ENCODE assay signal across 1 cellular context in genomic region chr6:159761873-159762680, GRCh38.
TF ChIP-seq lines count a peak whose summit lies in the region.

TSS of gene ACAT2 (plus strand) at chr6:159762045. CDS start at chr6:159762088, 43 bp downstream.

TF ChIP-seq in HepG2, 621 proteins besides CTCF, POLR2A, EP300 and RAD21 (continued from another document and continues in another):
- TF ChIP-seq ZMYM3 (CRISPR knock-in tag; IDR thresholded peaks at IDR 0.05) (peak; percentile 8; the same call in 1 of the 2 replicates), HIVEP1 (CRISPR knock-in tag; IDR thresholded peaks at IDR 0.05) (peak; percentile 83; the same call in 1 of the 2 replicates), ZNF703 (CRISPR knock-in tag; IDR thresholded peaks at IDR 0.05; ENCODE audit: borderline replicate concordance) (peak; percentile 97; the same call in 1 of the 2 replicates), TRAFD1 (CRISPR knock-in tag; IDR thresholded peaks at IDR 0.05; ENCODE audit: borderline replicate concordance) (no peak; the same call in 1 of the 2 replicates), ZNF44 (CRISPR knock-in tag; IDR thresholded peaks at IDR 0.05) (peak; percentile 93; the same call in 1 of the 2 replicates), ZBTB8A (CRISPR knock-in tag; IDR thresholded peaks at IDR 0.05; ENCODE audit: borderline replicate concordance, low read depth) (no peak; the same call in none of the 2 replicates), HNF1A (IDR thresholded peaks at IDR 0.05; ENCODE audit: low read depth) (no peak), HNF1A (CRISPR knock-in tag; IDR thresholded peaks at IDR 0.05; ENCODE audit: borderline replicate concordance) (no peak; the same call in 1 of the 2 replicates), ZNF530 (CRISPR knock-in tag; IDR thresholded peaks at IDR 0.05; ENCODE audit: low read depth) (no peak), ZNF770 (CRISPR knock-in tag; IDR thresholded peaks at IDR 0.05) (peak; percentile 11; the same call in 1 of the 2 replicates), SP1 (IDR thresholded peaks at IDR 0.05) (no peak), SP1 (CRISPR knock-in tag; IDR thresholded peaks at IDR 0.05) (peak; percentile 87), FOXO1 (CRISPR knock-in tag; IDR thresholded peaks at IDR 0.05) (peak; percentile 65), GLI4 (CRISPR knock-in tag; IDR thresholded peaks at IDR 0.05; ENCODE audit: borderline replicate concordance) (peak; percentile 79), IKZF5 (CRISPR knock-in tag; IDR thresholded peaks at IDR 0.05) (peak; percentile 80), ZNF609 (CRISPR knock-in tag; IDR thresholded peaks at IDR 0.05; ENCODE audit: borderline replicate concordance) (peak; percentile 60), JARID2 (CRISPR knock-in tag; IDR thresholded peaks at IDR 0.05; ENCODE audit: insufficient replicate concordance) (peak; percentile 62), STAT5B (CRISPR knock-in tag; IDR thresholded peaks at IDR 0.05) (0 out of 2 replicates have a peak, but pooled peaks have one; percentile 92), ZNF432 (CRISPR knock-in tag; IDR thresholded peaks at IDR 0.05; ENCODE audit: borderline replicate concordance) (0 out of 2 replicates have a peak, but pooled peaks have one; percentile 71), NONO (IDR thresholded peaks at IDR 0.05) (no peak), NONO (CRISPR knock-in tag; conservative IDR thresholded peaks at IDR 0.05) (peak; percentile 6; the same call in 1 of the 2 replicates), KLF16 (CRISPR knock-in tag; IDR thresholded peaks at IDR 0.05) (peak in 1 of 2 experiments; percentile 91; a peak in 3 of 4 replicates), SIX1 (CRISPR knock-in tag; IDR thresholded peaks at IDR 0.05; ENCODE audit: borderline replicate concordance) (0 out of 2 replicates have a peak, but pooled peaks have one; percentile 12), AKAP8 (CRISPR knock-in tag; IDR thresholded peaks at IDR 0.05) (peak; percentile 76; the same call in 1 of the 2 replicates), ZNF501 (CRISPR knock-in tag; IDR thresholded peaks at IDR 0.05) (peak; percentile 73), ZNF776 (CRISPR knock-in tag; IDR thresholded peaks at IDR 0.05) (peak; percentile 94), SYNCRIP (IDR thresholded peaks at IDR 0.05; ENCODE audit: insufficient read depth, low read depth, low read length) (no peak), TGIF2 (CRISPR knock-in tag; IDR thresholded peaks at IDR 0.05) (no peak; the same call in 1 of the 2 replicates), ATM (IDR thresholded peaks at IDR 0.05; ENCODE audit: borderline replicate concordance) (no peak), MIER2 (CRISPR knock-in tag; IDR thresholded peaks at IDR 0.05) (no peak), ARID2 (CRISPR knock-in tag; IDR thresholded peaks at IDR 0.05; ENCODE audit: borderline replicate concordance) (peak; percentile 97), TP53 (CRISPR knock-in tag; conservative IDR thresholded peaks at IDR 0.05) (peak; percentile 74; the same call in 1 of the 2 replicates), CAMTA2 (CRISPR knock-in tag; IDR thresholded peaks at IDR 0.05; ENCODE audit: borderline replicate concordance) (0 out of 2 replicates have a peak, but pooled peaks have one; percentile 71), HNF1B (CRISPR knock-in tag; IDR thresholded peaks at IDR 0.05) (no peak; the same call in 1 of the 2 replicates), E2F2 (CRISPR knock-in tag; IDR thresholded peaks at IDR 0.05; ENCODE audit: borderline replicate concordance) (peak; percentile 49; the same call in 1 of the 2 replicates)
